In genomic region chr19:17245535-17245984, GRCh38 we compare ENCODE assay signal across 8 cellular contexts. TPM values are rescaled to one million over a fixed set of nuclear protein-coding genes. Genes with fewer than 3 reads are reported as not detected.
DNase-seq lines count a peak whose midpoint lies in the region; ATAC-seq and TF ChIP-seq lines count a peak whose summit lies in the region.

TSS of gene NR2F6 (minus strand) at chr19:17245919. CDS start at chr19:17245220, 699 bp downstream.

- H3K4me1 Mint-ChIP-seq in natural killer cell treated with Interleukin-12 subunit alpha and Interleukin-12 subunit beta and Interleukin-15 and Interleukin-18, amount 100 ng/mL, for 72 hours (ENCODE audit: low read depth in 2 of 2): peaks cover 6% of the 10 kb centered on the region in 2 donors

- DNase-seq in Peyer's patch (no peak), epithelial cell of proximal tubule (ENCODE audit: low read depth) (no peak), DMS 273 (lab: John Stamatoyannopoulos, UW; ENCODE audit: unreplicated experiment) (no peak), GDM1 (lab: John Stamatoyannopoulos, UW) (no peak)
- DNase-seq in natural killer cell treated with Interleukin-12 subunit alpha and Interleukin-12 subunit beta and Interleukin-15 and Interleukin-18, amount 100 ng/mL, for 72 hours (ENCODE audit: low spot score): no peak

- H3K27me3 ChIP-seq in Peyer's patch: no peaks in the 10 kb centered on the region

- ATAC-seq in GM21529 (IDR thresholded peaks at IDR 0.05; ENCODE audit: unreplicated experiment) (peak; percentile 22), GM18870 (IDR thresholded peaks at IDR 0.05; ENCODE audit: unreplicated experiment) (no peak), GM18858 (IDR thresholded peaks at IDR 0.05; ENCODE audit: unreplicated experiment) (no peak)
- peak in 1 of 2 donors; percentile 22 for ATAC-seq in natural killer cell treated with Interleukin-12 subunit alpha and Interleukin-12 subunit beta and Interleukin-15 and Interleukin-18, amount 100 ng/mL, for 72 hours

- no peaks in the 10 kb centered on the region for H3K27me3 Mint-ChIP-seq in natural killer cell treated with Interleukin-12 subunit alpha and Interleukin-12 subunit beta and Interleukin-15 and Interleukin-18, amount 100 ng/mL, for 72 hours

- H3K9me3 ChIP-seq in Peyer's patch: no peaks in the 10 kb centered on the region

- TF ChIP-seq POLR2A in Peyer's patch (IDR thresholded peaks at IDR 0.05): peak in 1 of 2 donors; percentile 68

- peaks cover 7 to 59% (median 13%) of the 10 kb centered on the region in 4 donors for H3K4me1 ChIP-seq in Peyer's patch

- TF ChIP-seq CTCF in Peyer's patch (IDR thresholded peaks at IDR 0.05) (no peak), epithelial cell of proximal tubule (conservative IDR thresholded peaks at IDR 0.05; ENCODE audit: low read depth, low read length) (no peak)

- peak within 1 kb of the TSS; percentile 70 for H3K4me3 Mint-ChIP-seq in natural killer cell treated with Interleukin-12 subunit alpha and Interleukin-12 subunit beta and Interleukin-15 and Interleukin-18, amount 100 ng/mL, for 72 hours

- H3K36me3 Mint-ChIP-seq in natural killer cell treated with Interleukin-12 subunit alpha and Interleukin-12 subunit beta and Interleukin-15 and Interleukin-18, amount 100 ng/mL, for 72 hours: no peaks in the 10 kb centered on the region

- H3K27ac Mint-ChIP-seq in natural killer cell treated with Interleukin-12 subunit alpha and Interleukin-12 subunit beta and Interleukin-15 and Interleukin-18, amount 100 ng/mL, for 72 hours: peak within 1 kb of the TSS; percentile 34 to 50

- peaks cover 0 to 4% (median 0%) of the 10 kb centered on the region in 3 donors for H3K36me3 ChIP-seq in Peyer's patch

- H3K27ac ChIP-seq in Peyer's patch: peak within 1 kb of the TSS; percentile 79 to 92 (median 90)

- no peaks in the 10 kb centered on the region for H3K9me3 Mint-ChIP-seq in natural killer cell treated with Interleukin-12 subunit alpha and Interleukin-12 subunit beta and Interleukin-15 and Interleukin-18, amount 100 ng/mL, for 72 hours

- H3K4me3 ChIP-seq in Peyer's patch: peak within 1 kb of the TSS; percentile 57 to 93 (median 74)
- H3K4me3 ChIP-seq in epithelial cell of proximal tubule (ENCODE audit: low read depth, low read length): peak within 1 kb of the TSS; percentile 73

RNA-seq across cellular contexts. Expression of gene NR2F6, which starts in this region (rescaled TPM):
- total RNA-seq in Peyer's patch (100 to 1,000 TPM in 3 of 4 donors, 10 to 100 TPM in 1; 42.1 to 217 (median 142) TPM), epithelial cell of proximal tubule (122 and 131 TPM in 2 replicates)
- 10 to 100 TPM in 1 of 2 donors, 1 to 10 TPM in 1; 2.7 to 12.2 TPM for total RNA-seq in natural killer cell treated with Interleukin-12 subunit alpha and Interleukin-12 subunit beta and Interleukin-15 and Interleukin-18, amount 100 ng/mL, for 72 hours
